ENCODE assay signal across 28 cellular contexts in genomic region chr7:152668975-152669374, GRCh38.
"Had no signal": no experiment of that assay in that cellular context is flagged by ENCODE, and none has a peak within 500 bp of the region (broad histone marks: within the 10 kb centered on the region; RNA-seq: fewer than 3 reads in every experiment).

No MANE protein-coding gene starts in this region.

- H3K4me3 ChIP-seq: neural progenitor cell, ovary, psoas muscle, skin epidermis, smooth muscle cell, spleen, suprapubic skin, testis, tibial artery, transverse colon, upper lobe of right lung, uterus had no signal

- H3K4me2 ChIP-seq: neural progenitor cell, smooth muscle cell had no signal

- H2AFZ ChIP-seq: neural progenitor cell, parathyroid adenoma had no signal

- H3K9ac ChIP-seq: neural progenitor cell, parathyroid adenoma had no signal

- DNase-seq: natural killer cell; occipital lobe; ovary; posterior cingulate gyrus; psoas muscle; right cardiac atrium; spleen; stimulated activated CD4-positive, alpha-beta T cell treated with anti-CD3 and anti-CD28 coated beads, Interleukin-12 subunit alpha, Interleukin-12 subunit beta, amount 100 ng/mL, for 4 hours; stimulated activated CD4-positive, alpha-beta T cell treated with anti-CD3 and anti-CD28 coated beads, Interleukin-1b, Interleukin-23, amount 100 ng/mL, for 48 hours; stimulated activated CD4-positive, alpha-beta T cell treated with anti-CD3 and anti-CD28 coated beads, Interleukin-4, amount 100 ng/mL, for 1 hour; stimulated activated CD4-positive, alpha-beta T cell treated with anti-CD3 and anti-CD28 coated beads, Interleukin-4, amount 100 ng/mL, for 4 hours; stimulated activated CD8-positive, alpha-beta memory T cell treated with anti-CD3 and anti-CD28 coated beads, Interleukin-4, amount 100 ng/mL, for 48 hours; stimulated activated naive CD4-positive, alpha-beta T cell; stimulated activated naive CD8-positive, alpha-beta T cell treated with anti-CD3 and anti-CD28 coated beads, Interleukin-15, amount 100 ng/mL, for 72 hours; stimulated activated naive CD8-positive, alpha-beta T cell treated with anti-CD3 and anti-CD28 coated beads, Interleukin-15, Interleukin-2, amounts not matched to agents 100 U/mL and 50 U/mL, for 24 hours; substantia nigra; testis; tibial artery; transverse colon; upper lobe of right lung; uterus had no signal

- H3K9me3 ChIP-seq: ovary, psoas muscle, spleen, suprapubic skin, testis, tibial artery, transverse colon, upper lobe of right lung, uterus had no signal

- ATAC-seq: natural killer cell; psoas muscle; right cardiac atrium; sciatic nerve; stimulated activated memory B cell treated with anti-CD40 and anti-IgM and Interleukin-4, amounts not matched to agents 10 μg/mL and 1 μg/mL and 100 μg/mL, for 72 hours; stimulated activated naive CD8-positive, alpha-beta T cell treated with anti-CD3 and anti-CD28 coated beads, Interleukin-15, amount 100 ng/mL, for 72 hours; stimulated activated naive CD8-positive, alpha-beta T cell treated with anti-CD3 and anti-CD28 coated beads, Interleukin-15, Interleukin-2, amounts not matched to agents 100 U/mL and 50 U/mL, for 24 hours; upper lobe of right lung had no signal

- H3K27ac ChIP-seq: neural progenitor cell, ovary, parathyroid adenoma, psoas muscle, skin epidermis, spleen, suprapubic skin, testis, tibial artery, transverse colon, upper lobe of right lung, uterus had no signal

- H3K4me1 ChIP-seq: neural progenitor cell, parathyroid adenoma, psoas muscle, spleen, testis, tibial artery, transverse colon, upper lobe of right lung, uterus had no signal

- H3K79me2 ChIP-seq: parathyroid adenoma had no signal

- H3K36me3 ChIP-seq: neural progenitor cell, ovary, spleen, suprapubic skin, tibial artery, transverse colon, upper lobe of right lung, uterus had no signal

- H3K27me3 ChIP-seq: neural progenitor cell, ovary, spleen, suprapubic skin, testis, tibial artery, transverse colon, upper lobe of right lung, uterus had no signal
